Comparison of ENCODE assay signal across 22 cellular contexts in the genomic region with DNA sequence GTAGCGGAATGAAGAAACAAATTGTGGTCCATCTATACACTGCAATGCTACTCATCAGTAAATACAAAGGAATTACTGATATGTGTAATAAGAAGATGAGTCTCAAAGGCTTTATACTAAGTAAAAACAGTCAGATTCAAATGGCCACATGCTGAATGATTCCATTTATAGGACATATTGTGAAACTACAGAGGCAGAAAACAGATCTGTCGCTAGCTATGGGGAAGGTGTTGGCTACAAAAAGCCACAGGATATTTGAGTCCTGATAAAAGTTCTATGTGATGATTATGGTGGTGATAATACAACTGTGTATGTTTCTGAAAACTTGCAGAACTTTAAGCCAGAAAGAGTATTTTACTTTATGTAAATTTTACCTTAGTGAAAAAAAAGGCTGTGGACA.
DNase-seq lines count a peak whose midpoint lies in the region; ATAC-seq, FAIRE-seq and TF ChIP-seq lines count a peak whose summit lies in the region.
"Had no signal": no experiment of that assay in that cellular context is flagged by ENCODE, and none has a peak within 500 bp of the region (broad histone marks: within the 10 kb centered on the region; RNA-seq: fewer than 3 reads in every experiment).

No MANE protein-coding gene starts in this region.

- H3K27me3 Mint-ChIP-seq in endothelial cell (ENCODE audit: unreplicated experiment), result no peaks in the 10 kb centered on the region
- no peaks in the 10 kb centered on the region for H3K27me3 Mint-ChIP-seq in osteocyte (ENCODE audit: unreplicated experiment)
- H3K27me3 Mint-ChIP-seq: CD4-positive, CD25-positive, alpha-beta regulatory T cell had no signal

- FAIRE-seq in A549 (lab: Jason Lieb, UNC), result no peak

- H3K9me3 Mint-ChIP-seq in endothelial cell (ENCODE audit: unreplicated experiment) (no peaks in the 10 kb centered on the region), osteocyte (ENCODE audit: unreplicated experiment) (no peaks in the 10 kb centered on the region)

- TF ChIP-seq CTCF in A549 (IDR thresholded peaks at IDR 0.05) (no peak), Loucy (conservative IDR thresholded peaks at IDR 0.05; ENCODE audit: low read length) (no peak), endothelial cell (IDR thresholded peaks at IDR 0.05; ENCODE audit: unreplicated experiment) (no peak), osteocyte (IDR thresholded peaks at IDR 0.05) (no peak), PC-9 (conservative IDR thresholded peaks at IDR 0.05) (no peak), Peyer's patch (IDR thresholded peaks at IDR 0.05) (no peak)

- H3K9me3 ChIP-seq in A549 (no peaks in the 10 kb centered on the region), Loucy (ENCODE audit: insufficient read depth, low read depth, low read length) (no peaks in the 10 kb centered on the region), PC-9 (ENCODE audit: insufficient read depth, low read depth) (peaks cover 4% of the 10 kb centered on the region; the same call in 1 of the 2 replicates), Peyer's patch (no peaks in the 10 kb centered on the region)
- H3K9me3 ChIP-seq: BE2C, HAP-1 had no signal

- H3K36me3 Mint-ChIP-seq in endothelial cell (ENCODE audit: low read depth, unreplicated experiment) (no peaks in the 10 kb centered on the region), osteocyte (ENCODE audit: unreplicated experiment) (peaks cover 7% of the 10 kb centered on the region)
- H3K36me3 Mint-ChIP-seq: CD4-positive, CD25-positive, alpha-beta regulatory T cell had no signal

- H4K20me1 ChIP-seq in Loucy (ENCODE audit: insufficient read depth, low read length, poor library complexity, severe bottlenecking), result no peaks in the 10 kb centered on the region
- H4K20me1 ChIP-seq in PC-9 (ENCODE audit: insufficient read depth), result no peaks in the 10 kb centered on the region

- H2AFZ ChIP-seq in Loucy (ENCODE audit: low read length) (peak overlapping the region; percentile 24; the same call in 1 of the 2 replicates), PC-9 (no peak overlapping the region)

- POLR2A ChIA-PET in A549 (lab: Yijun Ruan, JAX) (no interaction called here), PC-9 (lab: Charles Lee; ENCODE audit: unreplicated experiment) (no interaction called here)

- CTCF ChIA-PET in A549 (lab: Yijun Ruan, JAX) (no interaction called here), PC-9 (lab: Charles Lee) (no interaction called here)

- TF ChIP-seq POLR2A in A549 (IDR thresholded peaks at IDR 0.05; ENCODE audit: low read length), result no peak
- no peak for TF ChIP-seq POLR2A in Peyer's patch (IDR thresholded peaks at IDR 0.05)

- H3F3A ChIP-seq in Loucy (ENCODE audit: low read depth) (no peaks in the 10 kb centered on the region), PC-9 (ENCODE audit: insufficient read depth, low read depth) (peaks cover 10% of the 10 kb centered on the region)

- TF ChIP-seq RAD21 in A549 (conservative IDR thresholded peaks at IDR 0.05 in 1 of 2, IDR thresholded peaks at IDR 0.05 in 1 of 2), result no peak

- no peak for ATAC-seq in A549
- no peak for ATAC-seq in Right ventricle myocardium superior (ENCODE audit: poor library complexity)

- no peak overlapping the region for H3K9ac ChIP-seq in Loucy (ENCODE audit: low read depth, low read length, poor library complexity, severe bottlenecking)

- peaks cover 47% of the 10 kb centered on the region for H3K4me1 Mint-ChIP-seq in endothelial cell (ENCODE audit: unreplicated experiment)
- H3K4me1 Mint-ChIP-seq in osteocyte (ENCODE audit: unreplicated experiment), result peaks cover 59% of the 10 kb centered on the region
- H3K4me1 Mint-ChIP-seq: CD4-positive, CD25-positive, alpha-beta regulatory T cell had no signal

- intact Hi-C loops in Right ventricle myocardium superior (cut with DNase I), result no loop called here
- intact Hi-C loops in PC-9 (cut with micrococcal nuclease; ENCODE audit: unreplicated experiment), result no loop called here

- no peak for DNase-seq in A549 (ENCODE audit: low read depth in 1 of 2, low spot score in 1 of 2)
- DNase-seq in endothelial cell (ENCODE audit: low spot score), result no peak
- no peak for DNase-seq in osteocyte (ENCODE audit: extremely low spot score, unreplicated experiment)
- DNase-seq in Right ventricle myocardium superior, result no peak
- DNase-seq in SW 1271 (lab: John Stamatoyannopoulos, UW), result no peak
- DNase-seq in PC-9, result no peak
- no peak for DNase-seq in Peyer's patch
- DNase-seq: 8988T; BE2C; CD4-positive, CD25-positive, alpha-beta regulatory T cell; DMS153; GF-D8; Kasumi-1; MM.1S; NCI-H1092 treated with DMSO at 0.1 percent for 48 hours; NCI-H146; NCI-H2081 treated with DMSO at 0.1 percent for 48 hours; NCI-H748 treated with DMSO at 0.1 percent for 48 hours; NK-92 treated with Interleukin-12 subunit alpha and Interleukin-12 subunit beta, amount 100 ng/mL, for 24 hours; RPMI8226 had no signal

- H3K36me3 ChIP-seq in Loucy (ENCODE audit: insufficient read depth, low read length) (no peaks in the 10 kb centered on the region), PC-9 (ENCODE audit: low read depth) (no peaks in the 10 kb centered on the region), Peyer's patch (no peaks in the 10 kb centered on the region)
- H3K36me3 ChIP-seq: BE2C, HAP-1 had no signal

- H3K9me2 ChIP-seq in Loucy (replicated peaks; ENCODE audit: low read depth, low read length) (no peaks in the 10 kb centered on the region), PC-9 (ENCODE audit: insufficient read depth) (no peaks in the 10 kb centered on the region)

- H3K79me2 ChIP-seq in Loucy (ENCODE audit: insufficient read depth, low read length) (no peaks in the 10 kb centered on the region), PC-9 (ENCODE audit: low read depth) (no peaks in the 10 kb centered on the region)

- H3K4me1 ChIP-seq in A549 (peaks cover 20% of the 10 kb centered on the region), Loucy (ENCODE audit: insufficient read depth, low read length, poor library complexity, severe bottlenecking) (peaks cover 20% of the 10 kb centered on the region), PC-9 (replicated peaks; ENCODE audit: insufficient read depth) (peaks cover 19% of the 10 kb centered on the region), Peyer's patch (no peaks in the 10 kb centered on the region)

- H3K27me3 ChIP-seq in Loucy (ENCODE audit: insufficient read depth, low read length, poor library complexity, severe bottlenecking) (no peaks in the 10 kb centered on the region), PC-9 (ENCODE audit: insufficient read depth, low read depth) (no peaks in the 10 kb centered on the region), Peyer's patch (no peaks in the 10 kb centered on the region)
- H3K27me3 ChIP-seq: BE2C had no signal

- H3K4me3 Mint-ChIP-seq in endothelial cell (ENCODE audit: unreplicated experiment) (no peak overlapping the region), osteocyte (ENCODE audit: unreplicated experiment) (no peak overlapping the region)
- H3K4me3 Mint-ChIP-seq: CD4-positive, CD25-positive, alpha-beta regulatory T cell had no signal

- no TSS peak for BruUV-seq in PC-9 (replicated peaks; lab: Mats Ljungman, UMichigan)

- peak overlapping the region; percentile 22 to 67; a peak in 4 of 6 replicates for H3K27ac ChIP-seq in A549
- no peak overlapping the region for H3K27ac ChIP-seq in PC-9
- H3K27ac ChIP-seq in Peyer's patch, result no peak overlapping the region

- no peak overlapping the region for H3K4me3 ChIP-seq in A549
- H3K4me3 ChIP-seq in Loucy (ENCODE audit: low read length, poor library complexity, severe bottlenecking), result no peak overlapping the region
- no peak overlapping the region for H3K4me3 ChIP-seq in PC-9
- no peak overlapping the region for H3K4me3 ChIP-seq in Peyer's patch
- H3K4me3 ChIP-seq: HAP-1 had no signal

- 90% methylated on average over 2 of the region's 2 CpGs for WGBS in A549 (ENCODE audit: missing lambda C conversion rate)

- H3K27ac Mint-ChIP-seq in endothelial cell (ENCODE audit: unreplicated experiment), result peak overlapping the region; percentile 70
- peak overlapping the region; percentile 92 for H3K27ac Mint-ChIP-seq in osteocyte (ENCODE audit: unreplicated experiment)
- H3K27ac Mint-ChIP-seq: CD4-positive, CD25-positive, alpha-beta regulatory T cell had no signal

- H3K4me2 ChIP-seq in A549 (no peak overlapping the region), Loucy (ENCODE audit: low read depth, low read length, poor library complexity, severe bottlenecking) (peak overlapping the region; percentile 35), PC-9 (no peak overlapping the region)

- TF ChIP-seq EP300 in A549 (IDR thresholded peaks at IDR 0.05), result no peak

TF ChIP-seq in A549, 52 proteins besides CTCF, POLR2A, EP300 and RAD21:
- TF ChIP-seq CHD2 (IDR thresholded peaks at IDR 0.05; ENCODE audit: low read length, partially characterized antibody), result no peak
- TF ChIP-seq NR3C1 (IDR thresholded peaks at IDR 0.05), result no peak
- TF ChIP-seq HEYL (CRISPR knock-in tag; IDR thresholded peaks at IDR 0.05), result no peak
- no peak for TF ChIP-seq FOXS1 (CRISPR knock-in tag; IDR thresholded peaks at IDR 0.05)
- TF ChIP-seq BHLHE40 (IDR thresholded peaks at IDR 0.05; ENCODE audit: low read depth, low read length), result no peak
- TF ChIP-seq, protein P1, sequence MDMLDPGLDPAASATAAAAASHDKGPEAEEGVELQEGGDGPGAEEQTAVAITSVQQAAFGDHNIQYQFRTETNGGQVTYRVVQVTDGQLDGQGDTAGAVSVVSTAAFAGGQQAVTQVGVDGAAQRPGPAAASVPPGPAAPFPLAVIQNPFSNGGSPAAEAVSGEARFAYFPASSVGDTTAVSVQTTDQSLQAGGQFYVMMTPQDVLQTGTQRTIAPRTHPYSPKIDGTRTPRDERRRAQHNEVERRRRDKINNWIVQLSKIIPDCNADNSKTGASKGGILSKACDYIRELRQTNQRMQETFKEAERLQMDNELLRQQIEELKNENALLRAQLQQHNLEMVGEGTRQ (IDR thresholded peaks at IDR 0.05), result no peak
- no peak for TF ChIP-seq CBX8 (IDR thresholded peaks at IDR 0.05)
- TF ChIP-seq, protein P2, sequence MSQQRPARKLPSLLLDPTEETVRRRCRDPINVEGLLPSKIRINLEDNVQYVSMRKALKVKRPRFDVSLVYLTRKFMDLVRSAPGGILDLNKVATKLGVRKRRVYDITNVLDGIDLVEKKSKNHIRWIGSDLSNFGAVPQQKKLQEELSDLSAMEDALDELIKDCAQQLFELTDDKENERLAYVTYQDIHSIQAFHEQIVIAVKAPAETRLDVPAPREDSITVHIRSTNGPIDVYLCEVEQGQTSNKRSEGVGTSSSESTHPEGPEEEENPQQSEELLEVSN (IDR thresholded peaks at IDR 0.05; ENCODE audit: borderline replicate concordance, low read depth), result no peak
- TF ChIP-seq PHF8 (IDR thresholded peaks at IDR 0.05; ENCODE audit: borderline replicate concordance, low read depth), result no peak

Comparison
In these comparisons a context has a peak if more than half of its experiments do, and no peak if none do; other contexts are left out.
1. H3K27ac ChIP-seq: peak in A549 (2 of 2); none in PC-9 (single experiment) and Peyer's patch (0 of 4).